32 cellular contexts compared by ENCODE assay signal in genomic region chr13:39167018-39167417, GRCh38.
"Had no signal": no experiment of that assay in that cellular context is flagged by ENCODE, and none has a peak within 500 bp of the region (broad histone marks: within the 10 kb centered on the region; RNA-seq: fewer than 3 reads in every experiment).

No MANE protein-coding gene starts in this region.

- H3K9me3 ChIP-seq: adrenal gland, ascending aorta, body of pancreas, breast epithelium had no signal

- H3K36me3 ChIP-seq: adrenal gland, ascending aorta, brain microvascular endothelial cell, breast epithelium, cardiac muscle cell had no signal

- ATAC-seq: activated naive CD4-positive, alpha-beta T cell treated with anti-CD3 and anti-CD28 coated beads, Interleukin-2, amount 50 U/mL, for 72 hours; activated naive CD8-positive, alpha-beta T cell treated with anti-CD3 and anti-CD28 coated beads, Interleukin-2, amount 50 U/mL, for 24 hours; activated T-cell treated with anti-CD3 and anti-CD28 coated beads, Interleukin-2, amount 50 U/mL, for 4 hours; activated T-cell treated with anti-CD3 and anti-CD28 coated beads, Interleukin-2, amount 50 U/mL, for 72 hours; activated T-helper 17 cell treated with anti-CD3 and anti-CD28 coated beads, Interleukin-2, amount 50 U/mL, for 72 hours; body of pancreas had no signal

- H3K4me1 ChIP-seq: adrenal gland, ascending aorta, body of pancreas, breast epithelium had no signal

- H3K27ac ChIP-seq: adrenal gland, ascending aorta, body of pancreas, brain microvascular endothelial cell, breast epithelium, cardiac muscle cell had no signal

- H3K4me3 ChIP-seq: adrenal gland, ascending aorta, body of pancreas, breast epithelium, cardiac muscle cell had no signal

- DNase-seq: activated effector memory CD4-positive, alpha-beta T cell treated with anti-CD3 and anti-CD28 coated beads, Interleukin-2, amount 50 U/mL, for 16 hours; activated effector memory CD4-positive, alpha-beta T cell treated with Interleukin-2 at 50 U/mL for 16 hours; activated gamma-delta T cell; activated gamma-delta T cell treated with Interleukin-2 at 50 U/mL for 16 hours; activated naive CD4-positive, alpha-beta T cell; activated naive CD4-positive, alpha-beta T cell treated with anti-CD3 and anti-CD28 coated beads for 36 hours; activated naive CD4-positive, alpha-beta T cell treated with anti-CD3 and anti-CD28 coated beads, Interleukin-2, amount 10 ng/mL, durations not matched to agents 7 days and 5 days; activated naive CD4-positive, alpha-beta T cell treated with anti-CD3 and anti-CD28 coated beads, Interleukin-2, amount 50 U/mL, for 16 hours; activated naive CD4-positive, alpha-beta T cell treated with Interleukin-2 at 50 U/mL for 16 hours; activated naive CD8-positive, alpha-beta T cell treated with anti-CD3 and anti-CD28 coated beads for 36 hours; activated naive CD8-positive, alpha-beta T cell treated with anti-CD3 and anti-CD28 coated beads, Interleukin-2, amount 10 ng/mL, durations not matched to agents 7 days and 5 days; activated naive CD8-positive, alpha-beta T cell treated with anti-CD3 and anti-CD28 coated beads, Interleukin-2, amount 50 U/mL, for 24 hours; activated T-cell treated with anti-CD3 and anti-CD28 coated beads, Interleukin-2, amount 50 U/mL, for 1 hour; activated T-cell treated with anti-CD3 and anti-CD28 coated beads, Interleukin-2, amount 50 U/mL, for 24 hours; activated T-cell treated with anti-CD3 and anti-CD28 coated beads, Interleukin-2, amount 50 U/mL, for 4 hours; activated T-cell treated with anti-CD3 and anti-CD28 coated beads, Interleukin-2, amount 50 U/mL, for 48 hours; activated T-cell treated with anti-CD3 and anti-CD28 coated beads, Interleukin-2, amount 50 U/mL, for 72 hours; adrenal gland; amniotic stem cell; amygdala; anterior cingulate cortex; aorta; body of pancreas; brain microvascular endothelial cell; caudate nucleus; central memory CD4-positive, alpha-beta T cell; cerebellar nuclear complex had no signal

- H3K27me3 ChIP-seq: adrenal gland, ascending aorta, body of pancreas, brain microvascular endothelial cell, breast epithelium, cardiac muscle cell had no signal
